1 cellular context compared by ENCODE assay signal in genomic region chr9:113570749-113571711, GRCh38.
A peak's percentile ranks its signal among the peaks of the same experiment; 100 is the strongest.
TF ChIP-seq lines count a peak whose summit lies in the region.

No MANE protein-coding gene starts in this region.

TF ChIP-seq in K562, 482 proteins besides CTCF, POLR2A, EP300 and RAD21 (continued from another document):
- TF ChIP-seq, protein P1, sequence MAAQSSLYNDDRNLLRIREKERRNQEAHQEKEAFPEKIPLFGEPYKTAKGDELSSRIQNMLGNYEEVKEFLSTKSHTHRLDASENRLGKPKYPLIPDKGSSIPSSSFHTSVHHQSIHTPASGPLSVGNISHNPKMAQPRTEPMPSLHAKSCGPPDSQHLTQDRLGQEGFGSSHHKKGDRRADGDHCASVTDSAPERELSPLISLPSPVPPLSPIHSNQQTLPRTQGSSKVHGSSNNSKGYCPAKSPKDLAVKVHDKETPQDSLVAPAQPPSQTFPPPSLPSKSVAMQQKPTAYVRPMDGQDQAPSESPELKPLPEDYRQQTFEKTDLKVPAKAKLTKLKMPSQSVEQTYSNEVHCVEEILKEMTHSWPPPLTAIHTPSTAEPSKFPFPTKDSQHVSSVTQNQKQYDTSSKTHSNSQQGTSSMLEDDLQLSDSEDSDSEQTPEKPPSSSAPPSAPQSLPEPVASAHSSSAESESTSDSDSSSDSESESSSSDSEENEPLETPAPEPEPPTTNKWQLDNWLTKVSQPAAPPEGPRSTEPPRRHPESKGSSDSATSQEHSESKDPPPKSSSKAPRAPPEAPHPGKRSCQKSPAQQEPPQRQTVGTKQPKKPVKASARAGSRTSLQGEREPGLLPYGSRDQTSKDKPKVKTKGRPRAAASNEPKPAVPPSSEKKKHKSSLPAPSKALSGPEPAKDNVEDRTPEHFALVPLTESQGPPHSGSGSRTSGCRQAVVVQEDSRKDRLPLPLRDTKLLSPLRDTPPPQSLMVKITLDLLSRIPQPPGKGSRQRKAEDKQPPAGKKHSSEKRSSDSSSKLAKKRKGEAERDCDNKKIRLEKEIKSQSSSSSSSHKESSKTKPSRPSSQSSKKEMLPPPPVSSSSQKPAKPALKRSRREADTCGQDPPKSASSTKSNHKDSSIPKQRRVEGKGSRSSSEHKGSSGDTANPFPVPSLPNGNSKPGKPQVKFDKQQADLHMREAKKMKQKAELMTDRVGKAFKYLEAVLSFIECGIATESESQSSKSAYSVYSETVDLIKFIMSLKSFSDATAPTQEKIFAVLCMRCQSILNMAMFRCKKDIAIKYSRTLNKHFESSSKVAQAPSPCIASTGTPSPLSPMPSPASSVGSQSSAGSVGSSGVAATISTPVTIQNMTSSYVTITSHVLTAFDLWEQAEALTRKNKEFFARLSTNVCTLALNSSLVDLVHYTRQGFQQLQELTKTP (IDR thresholded peaks at IDR 0.05; ENCODE audit: low read depth in 1 of 2, partially characterized antibody in 2 of 2) = peak in 1 of 2 experiments; percentile 100
- TF ChIP-seq C11orf30 (IDR thresholded peaks at IDR 0.05; ENCODE audit: low read depth) (peak; percentile 74), ZNF316 (IDR thresholded peaks at IDR 0.05) (peak; percentile 67; the same call in 1 of the 2 replicates), BRF1 (IDR thresholded peaks at IDR 0.05; ENCODE audit: borderline replicate concordance, extremely low read depth, insufficient read length) (no peak), MAFF (IDR thresholded peaks at IDR 0.05; ENCODE audit: low read length) (peak; percentile 44; the same call in 1 of the 2 replicates), CBX8 (IDR thresholded peaks at IDR 0.05; ENCODE audit: borderline replicate concordance, extremely low read depth, low read depth, low read length, poor library complexity, severe bottlenecking) (no peak), BACH1 (tag; IDR thresholded peaks at IDR 0.05) (peak; percentile 58; the same call in 1 of the 2 replicates), MAFG (tag; conservative IDR thresholded peaks at IDR 0.05) (peak; percentile 74)
- TF ChIP-seq, protein P2, sequence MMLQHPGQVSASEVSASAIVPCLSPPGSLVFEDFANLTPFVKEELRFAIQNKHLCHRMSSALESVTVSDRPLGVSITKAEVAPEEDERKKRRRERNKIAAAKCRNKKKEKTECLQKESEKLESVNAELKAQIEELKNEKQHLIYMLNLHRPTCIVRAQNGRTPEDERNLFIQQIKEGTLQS (IDR thresholded peaks at IDR 0.05) = peak; percentile 24; the same call in 1 of the 2 replicates
- TF ChIP-seq, protein P2 (CRISPR knock-in tag; conservative IDR thresholded peaks at IDR 0.05) = no peak
TF ChIP-seq in K562: peak in this region for 11.
